Comparison of ENCODE assay signal across 8 cellular contexts in the genomic region with DNA sequence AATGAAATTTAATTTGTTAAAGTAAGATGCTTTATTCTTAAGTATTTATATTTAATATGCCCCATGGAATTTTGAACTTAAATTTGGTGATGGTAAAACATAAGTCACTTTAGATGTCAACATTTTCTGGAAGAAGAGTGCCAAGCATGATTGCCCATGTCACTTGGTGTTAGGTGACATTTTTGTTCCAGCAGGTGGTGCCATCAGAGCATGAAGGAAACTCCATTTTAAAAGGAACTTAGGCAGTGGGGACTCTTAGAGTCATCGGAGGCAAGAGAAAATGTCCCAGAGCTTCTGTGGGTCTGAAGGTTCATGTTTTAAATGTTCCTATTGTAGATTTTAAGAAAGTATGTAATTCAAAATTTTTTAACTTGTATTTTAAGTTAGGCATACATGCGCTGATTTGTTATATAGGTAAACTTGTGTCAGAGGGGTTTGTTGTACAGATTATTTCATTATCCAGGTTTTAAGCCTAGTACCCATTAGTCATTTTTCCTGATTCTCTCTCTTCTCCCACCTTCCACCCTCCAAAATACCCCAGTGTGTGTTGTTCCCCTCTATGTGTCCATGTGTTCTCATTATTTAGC.
A peak's percentile ranks its signal among the peaks of the same experiment; 100 is the strongest.
DNase-seq lines count a peak whose midpoint lies in the region; ATAC-seq and TF ChIP-seq lines count a peak whose summit lies in the region.

No MANE protein-coding gene starts in this region.

- peak; percentile 90 for ATAC-seq in SK-N-SH treated with all-trans-retinoic acid at 6 μM for 48 hours
- no peak for ATAC-seq in HG02610 (IDR thresholded peaks at IDR 0.05; ENCODE audit: unreplicated experiment)

- no peaks in the 10 kb centered on the region for H3K4me1 ChIP-seq in uterus

- DNase-seq in EH (ENCODE audit: low read depth) = peak; percentile 72
- DNase-seq in LHCN-M2 (ENCODE audit: low read depth) = peak; percentile 59
- DNase-seq in iPS-NIHi11 (ENCODE audit: low spot score) = peak; percentile 29
- DNase-seq in uterus = no peak
- no peak for DNase-seq in G401 (ENCODE audit: low spot score)
- no peak for DNase-seq in activated CD4-positive, alpha-beta T cell treated with anti-CD3 and anti-CD28 coated beads for 1 hour

- no peaks in the 10 kb centered on the region for H3K9me3 ChIP-seq in uterus

- TF ChIP-seq POLR2A in uterus (IDR thresholded peaks at IDR 0.05) = no peak

- H3K27ac ChIP-seq in uterus = no peak overlapping the region

- TF ChIP-seq CTCF in uterus (IDR thresholded peaks at IDR 0.05) = peak in 3 of 4 experiments; percentile 20 to 40 (median 28)

- no peak overlapping the region for H3K4me3 ChIP-seq in uterus

- H3K36me3 ChIP-seq in uterus = no peaks in the 10 kb centered on the region

- H3K27me3 ChIP-seq in uterus = no peaks in the 10 kb centered on the region

- in situ Hi-C loops in G401 (cut with HindIII; ENCODE audit: low sequenced_read_pairs) = no loop called here

- intact Hi-C loops in uterus (cut with DNase I; ENCODE audit: low total_unique reads) = no loop called here

TF ChIP-seq in SK-N-SH treated with all-trans-retinoic acid at 6 μM for 48 hours, 23 proteins besides CTCF, POLR2A, EP300 and RAD21:
- TF ChIP-seq, protein P1, sequence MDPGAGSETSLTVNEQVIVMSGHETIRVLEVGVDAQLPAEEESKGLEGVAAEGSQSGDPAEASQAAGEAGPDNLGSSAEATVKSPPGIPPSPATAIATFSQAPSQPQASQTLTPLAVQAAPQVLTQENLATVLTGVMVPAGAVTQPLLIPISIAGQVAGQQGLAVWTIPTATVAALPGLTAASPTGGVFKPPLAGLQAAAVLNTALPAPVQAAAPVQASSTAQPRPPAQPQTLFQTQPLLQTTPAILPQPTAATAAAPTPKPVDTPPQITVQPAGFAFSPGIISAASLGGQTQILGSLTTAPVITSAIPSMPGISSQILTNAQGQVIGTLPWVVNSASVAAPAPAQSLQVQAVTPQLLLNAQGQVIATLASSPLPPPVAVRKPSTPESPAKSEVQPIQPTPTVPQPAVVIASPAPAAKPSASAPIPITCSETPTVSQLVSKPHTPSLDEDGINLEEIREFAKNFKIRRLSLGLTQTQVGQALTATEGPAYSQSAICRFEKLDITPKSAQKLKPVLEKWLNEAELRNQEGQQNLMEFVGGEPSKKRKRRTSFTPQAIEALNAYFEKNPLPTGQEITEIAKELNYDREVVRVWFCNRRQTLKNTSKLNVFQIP (CRISPR knock-in tag; IDR thresholded peaks at IDR 0.05; ENCODE audit: borderline replicate concordance, low read depth) = no peak
- TF ChIP-seq, protein P2, sequence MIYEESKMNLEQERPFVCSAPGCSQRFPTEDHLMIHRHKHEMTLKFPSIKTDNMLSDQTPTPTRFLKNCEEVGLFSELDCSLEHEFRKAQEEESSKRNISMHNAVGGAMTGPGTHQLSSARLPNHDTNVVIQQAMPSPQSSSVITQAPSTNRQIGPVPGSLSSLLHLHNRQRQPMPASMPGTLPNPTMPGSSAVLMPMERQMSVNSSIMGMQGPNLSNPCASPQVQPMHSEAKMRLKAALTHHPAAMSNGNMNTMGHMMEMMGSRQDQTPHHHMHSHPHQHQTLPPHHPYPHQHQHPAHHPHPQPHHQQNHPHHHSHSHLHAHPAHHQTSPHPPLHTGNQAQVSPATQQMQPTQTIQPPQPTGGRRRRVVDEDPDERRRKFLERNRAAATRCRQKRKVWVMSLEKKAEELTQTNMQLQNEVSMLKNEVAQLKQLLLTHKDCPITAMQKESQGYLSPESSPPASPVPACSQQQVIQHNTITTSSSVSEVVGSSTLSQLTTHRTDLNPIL (CRISPR knock-in tag; IDR thresholded peaks at IDR 0.05; ENCODE audit: low read depth) = no peak
- TF ChIP-seq ZFP30 (CRISPR knock-in tag; IDR thresholded peaks at IDR 0.05) (no peak), ESRRG (CRISPR knock-in tag; IDR thresholded peaks at IDR 0.05) (no peak), ARNTL (CRISPR knock-in tag; IDR thresholded peaks at IDR 0.05; ENCODE audit: borderline replicate concordance, low read depth) (no peak), TCF4 (CRISPR knock-in tag; IDR thresholded peaks at IDR 0.05; ENCODE audit: borderline replicate concordance) (no peak), ZNF8 (CRISPR knock-in tag; IDR thresholded peaks at IDR 0.05) (no peak), ZC3H10 (CRISPR knock-in tag; IDR thresholded peaks at IDR 0.05) (no peak), RARB (CRISPR knock-in tag; IDR thresholded peaks at IDR 0.05) (no peak)

Comparison
In these comparisons a context has a peak if more than half of its experiments do, and no peak if none do; other contexts are left out.
1. DNase-seq: peak in EH (single experiment), LHCN-M2 (single experiment) and iPS-NIHi11 (single experiment); none in uterus (0 of 2), G401 (single experiment) and activated CD4-positive, alpha-beta T cell treated with anti-CD3 and anti-CD28 coated beads for 1 hour (single experiment).